ENCODE assay signal across 18 cellular contexts in the genomic region with DNA sequence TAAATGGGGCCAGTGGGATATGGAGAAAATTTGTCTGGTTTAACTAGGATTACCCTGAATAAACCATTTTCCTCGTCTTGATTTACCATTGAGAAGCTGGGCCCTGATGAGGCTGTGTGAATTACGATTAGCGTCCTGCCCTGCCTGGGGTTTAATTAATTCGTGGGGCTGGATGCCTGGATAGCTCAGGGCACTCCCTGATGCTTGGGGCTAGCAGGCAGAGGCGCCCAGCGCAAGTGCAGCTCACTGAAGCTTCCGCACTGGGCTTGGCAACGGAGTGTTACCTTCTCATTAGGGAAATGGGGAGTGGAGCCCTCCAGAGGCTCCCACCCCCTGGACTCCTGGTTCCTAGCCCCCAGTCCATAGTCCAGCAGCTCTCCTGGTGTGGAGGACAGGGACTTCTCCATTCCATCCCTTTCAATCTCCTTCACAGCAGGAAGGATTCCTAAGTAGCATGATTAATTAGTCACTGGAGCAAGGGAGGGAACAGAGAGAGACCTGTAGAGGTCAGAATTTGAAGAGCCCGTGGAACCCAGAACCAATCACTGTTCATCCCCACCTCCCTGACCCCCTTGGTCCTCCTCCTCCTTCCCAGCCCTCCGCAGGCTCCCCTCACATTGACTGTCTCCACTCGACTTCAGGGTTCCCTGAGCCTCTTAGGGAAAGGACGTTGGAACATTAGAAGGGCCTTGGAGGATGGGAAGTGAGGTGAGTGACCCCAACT.
DNase-seq lines count a peak whose midpoint lies in the region; ATAC-seq and TF ChIP-seq lines count a peak whose summit lies in the region.
"Had no signal": no experiment of that assay in that cellular context is flagged by ENCODE, and none has a peak within 500 bp of the region (broad histone marks: within the 10 kb centered on the region; RNA-seq: fewer than 3 reads in every experiment).

No MANE protein-coding gene starts in this region.

- H3K79me2 ChIP-seq in GM23338 (replicated peaks; ENCODE audit: insufficient read depth) (no peaks in the 10 kb centered on the region), mesendoderm (ENCODE audit: control insufficient read depth, insufficient read depth, low read length) (no peaks in the 10 kb centered on the region)

- H4K5ac ChIP-seq in mesendoderm (ENCODE audit: low read length), result no peak overlapping the region

- H3K27ac ChIP-seq in GM23338 (ENCODE audit: low read depth) (no peak overlapping the region), ectodermal cell (ENCODE audit: insufficient read depth, low read depth, low read length, poor library complexity, severe bottlenecking) (peak overlapping the region; percentile 12), mesendoderm (ENCODE audit: low read depth, low read length) (no peak overlapping the region)
- H3K27ac ChIP-seq: BLaER1 treated with 17β-estradiol and CSF1 and Interleukin-3, amounts not matched to agents 10 nM and 100 nM; GM23248; HL-60 had no signal

- peaks cover 11% of the 10 kb centered on the region; the same call in 1 of the 2 replicates for H3K9me2 ChIP-seq in GM23338 (ENCODE audit: insufficient read depth)

- H3K4me3 ChIP-seq in GM23338 (no peak overlapping the region), ectodermal cell (ENCODE audit: insufficient read depth, low read depth, low read length) (no peak overlapping the region), mesendoderm (ENCODE audit: low read length) (no peak overlapping the region)
- H3K4me3 ChIP-seq: BLaER1 treated with 17β-estradiol and CSF1 and Interleukin-3, amounts not matched to agents 10 nM and 100 nM; GM23248; HAP-1; K562 had no signal

- no peaks in the 10 kb centered on the region for H3K9me3 ChIP-seq in ectodermal cell (ENCODE audit: control insufficient read depth, low read length)
- H3K9me3 ChIP-seq: BLaER1 treated with 17β-estradiol and CSF1 and Interleukin-3, amounts not matched to agents 10 nM and 100 nM; HAP-1 had no signal

- H3K23ac ChIP-seq in mesendoderm (ENCODE audit: low read length), result no peak overlapping the region

- 0 out of 2 replicates have a peak, but pooled peaks cover 3% of the 10 kb centered on the region for H3F3A ChIP-seq in GM23338 (replicated peaks; ENCODE audit: low read depth)

- H3K4me1 Mint-ChIP-seq in GM23338, result peaks cover 6% of the 10 kb centered on the region; the same call in 1 of the 3 replicates
- H3K4me1 Mint-ChIP-seq in progenitor cell of endocrine pancreas (ENCODE audit: low read depth), result no peaks in the 10 kb centered on the region
- H3K4me1 Mint-ChIP-seq: CD4-positive, CD25-positive, alpha-beta regulatory T cell had no signal

- H3K18ac ChIP-seq in mesendoderm (ENCODE audit: low read length), result no peak overlapping the region

- H3K4me1 ChIP-seq in GM23338 (ENCODE audit: insufficient read depth) (no peaks in the 10 kb centered on the region), ectodermal cell (ENCODE audit: control insufficient read depth, insufficient read depth, low read length) (peaks cover 14% of the 10 kb centered on the region), mesendoderm (ENCODE audit: control insufficient read depth, low read depth, low read length) (no peaks in the 10 kb centered on the region)
- H3K4me1 ChIP-seq: BLaER1 treated with 17β-estradiol and CSF1 and Interleukin-3, amounts not matched to agents 10 nM and 100 nM; HAP-1 had no signal

- H3K36me3 Mint-ChIP-seq in GM23338 (ENCODE audit: low read depth) (no peaks in the 10 kb centered on the region; the same call in 2 of the 3 replicates), progenitor cell of endocrine pancreas (ENCODE audit: insufficient read depth) (no peaks in the 10 kb centered on the region)
- H3K36me3 Mint-ChIP-seq: CD4-positive, CD25-positive, alpha-beta regulatory T cell had no signal

- H3K27me3 ChIP-seq in GM23338 (ENCODE audit: insufficient read depth) (no peaks in the 10 kb centered on the region), ectodermal cell (ENCODE audit: control insufficient read depth, insufficient read depth, low read length, poor library complexity, severe bottlenecking) (no peaks in the 10 kb centered on the region), mesendoderm (ENCODE audit: insufficient read depth, low read length, poor library complexity) (no peaks in the 10 kb centered on the region)
- H3K27me3 ChIP-seq: BLaER1 treated with 17β-estradiol and CSF1 and Interleukin-3, amounts not matched to agents 10 nM and 100 nM had no signal

- WGBS in ectodermal cell, 2 experiments, result 66 to 68% methylated on average over 12 of the region's 12 CpGs
- no CpG with 5 or more reads among the region's 12 CpGs for WGBS in mesendoderm (ENCODE audit: extremely low coverage, insufficient coverage, low lambda C conversion rate)

- H3K27me3 Mint-ChIP-seq in GM23338 (ENCODE audit: insufficient read depth, low read depth, poor library complexity) (peaks cover 6% of the 10 kb centered on the region), progenitor cell of endocrine pancreas (peaks cover 22% of the 10 kb centered on the region)
- H3K27me3 Mint-ChIP-seq: CD4-positive, CD25-positive, alpha-beta regulatory T cell had no signal

- H3K9ac ChIP-seq in mesendoderm (ENCODE audit: low read length), result no peak overlapping the region
- H3K9ac ChIP-seq: BLaER1 treated with 17β-estradiol and CSF1 and Interleukin-3, amounts not matched to agents 10 nM and 100 nM; GM23248 had no signal

- no peak overlapping the region for H2BK120ac ChIP-seq in mesendoderm (ENCODE audit: low read depth, low read length)

- no peaks in the 10 kb centered on the region for H3K79me1 ChIP-seq in mesendoderm (ENCODE audit: low read length)

- H3K56ac ChIP-seq in mesendoderm (ENCODE audit: low read length), result no peak overlapping the region

- peak; percentile 17 for DNase-seq in GM23338 (ENCODE audit: low spot score)
- DNase-seq in mesendoderm, result peak; percentile 21
- no peak for DNase-seq in progenitor cell of endocrine pancreas (ENCODE audit: low spot score, unreplicated experiment)
- DNase-seq in stimulated activated CD4-positive, alpha-beta T cell treated with anti-CD3 and anti-CD28 coated beads, Interleukin-4, amount 100 ng/mL, for 24 hours, result no peak
- DNase-seq: 8988T; ACHN; Calu3; CD4-positive, CD25-positive, alpha-beta regulatory T cell; DMS 273 treated with DMSO at 0.1 percent for 48 hours; GM23248 had no signal

- no peak overlapping the region for H2AK5ac ChIP-seq in mesendoderm (ENCODE audit: low read length)

- H3K9me3 Mint-ChIP-seq in GM23338 (peaks cover 5% of the 10 kb centered on the region; the same call in 2 of the 3 replicates), progenitor cell of endocrine pancreas (ENCODE audit: low read depth) (no peaks in the 10 kb centered on the region)

- no peak overlapping the region for H3K4me3 Mint-ChIP-seq in GM23338
- no peak overlapping the region for H3K4me3 Mint-ChIP-seq in progenitor cell of endocrine pancreas (ENCODE audit: low read depth)
- H3K4me3 Mint-ChIP-seq: CD4-positive, CD25-positive, alpha-beta regulatory T cell had no signal

- H2AFZ ChIP-seq in GM23338, result peak overlapping the region; percentile 56; the same call in 1 of the 2 replicates
- H2AFZ ChIP-seq: GM23248 had no signal

- ATAC-seq in GM23338, result peak; percentile 80
- ATAC-seq in HG03159 (IDR thresholded peaks at IDR 0.05; ENCODE audit: unreplicated experiment), result no peak
- no peak for ATAC-seq in GM18520 (IDR thresholded peaks at IDR 0.05; ENCODE audit: unreplicated experiment)
- ATAC-seq in HG03378 (IDR thresholded peaks at IDR 0.05; ENCODE audit: unreplicated experiment), result no peak
- ATAC-seq: K562 had no signal

- H3K36me3 ChIP-seq in GM23338 (ENCODE audit: insufficient read depth) (no peaks in the 10 kb centered on the region), ectodermal cell (ENCODE audit: control insufficient read depth, insufficient read depth, low read length) (no peaks in the 10 kb centered on the region), mesendoderm (ENCODE audit: control insufficient read depth, insufficient read depth, low read length) (no peaks in the 10 kb centered on the region)
- H3K36me3 ChIP-seq: BLaER1 treated with 17β-estradiol and CSF1 and Interleukin-3, amounts not matched to agents 10 nM and 100 nM; HAP-1 had no signal

- H3K4ac ChIP-seq in mesendoderm (ENCODE audit: low read depth, low read length), result no peak overlapping the region

- no peak overlapping the region for H2BK15ac ChIP-seq in mesendoderm (replicated peaks; ENCODE audit: low read depth)

- no peaks in the 10 kb centered on the region for H4K20me1 ChIP-seq in GM23338 (replicated peaks; ENCODE audit: insufficient read depth)
- H4K20me1 ChIP-seq: BLaER1 treated with 17β-estradiol and CSF1 and Interleukin-3, amounts not matched to agents 10 nM and 100 nM had no signal

- H2BK5ac ChIP-seq in mesendoderm (ENCODE audit: low read length), result no peak overlapping the region

- no peak overlapping the region for H3K4me2 ChIP-seq in GM23338
- no peak overlapping the region for H3K4me2 ChIP-seq in mesendoderm (ENCODE audit: low read length)
- H3K4me2 ChIP-seq: BLaER1 treated with 17β-estradiol and CSF1 and Interleukin-3, amounts not matched to agents 10 nM and 100 nM had no signal

- no peak overlapping the region for H3K27ac Mint-ChIP-seq in GM23338
- H3K27ac Mint-ChIP-seq in progenitor cell of endocrine pancreas, result peak overlapping the region; percentile 46
- H3K27ac Mint-ChIP-seq: CD4-positive, CD25-positive, alpha-beta regulatory T cell had no signal

- H4K8ac ChIP-seq in mesendoderm (ENCODE audit: low read depth, low read length), result no peak overlapping the region

- no peak for TF ChIP-seq CTCF in GM23338 (conservative IDR thresholded peaks at IDR 0.05; ENCODE audit: low read depth in 2 of 2)
- no peak for TF ChIP-seq CTCF in progenitor cell of endocrine pancreas (IDR thresholded peaks at IDR 0.05; ENCODE audit: unreplicated experiment)

TF ChIP-seq in GM23338, 12 proteins besides CTCF, POLR2A, EP300 and RAD21:
- TF ChIP-seq EZH2phosphoT487 (IDR thresholded peaks at IDR 0.05; ENCODE audit: unreplicated experiment), result no peak
- TF ChIP-seq, protein P1, sequence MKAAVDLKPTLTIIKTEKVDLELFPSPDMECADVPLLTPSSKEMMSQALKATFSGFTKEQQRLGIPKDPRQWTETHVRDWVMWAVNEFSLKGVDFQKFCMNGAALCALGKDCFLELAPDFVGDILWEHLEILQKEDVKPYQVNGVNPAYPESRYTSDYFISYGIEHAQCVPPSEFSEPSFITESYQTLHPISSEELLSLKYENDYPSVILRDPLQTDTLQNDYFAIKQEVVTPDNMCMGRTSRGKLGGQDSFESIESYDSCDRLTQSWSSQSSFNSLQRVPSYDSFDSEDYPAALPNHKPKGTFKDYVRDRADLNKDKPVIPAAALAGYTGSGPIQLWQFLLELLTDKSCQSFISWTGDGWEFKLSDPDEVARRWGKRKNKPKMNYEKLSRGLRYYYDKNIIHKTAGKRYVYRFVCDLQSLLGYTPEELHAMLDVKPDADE (IDR thresholded peaks at IDR 0.05), result no peak
- TF ChIP-seq CREB1 (CRISPR knock-in tag; IDR thresholded peaks at IDR 0.05; ENCODE audit: low read depth), result no peak

Comparison
In these comparisons a context has a peak if more than half of its experiments do, and no peak if none do; other contexts are left out.
1. DNase-seq: peak in GM23338 (single experiment) and mesendoderm (single experiment); none in progenitor cell of endocrine pancreas (single experiment) and stimulated activated CD4-positive, alpha-beta T cell treated with anti-CD3 and anti-CD28 coated beads, Interleukin-4, amount 100 ng/mL, for 24 hours (single experiment).